ENCODE assay signal across 1 cellular context in genomic region chr19:11763117-11763516, GRCh38.
TF ChIP-seq lines count a peak whose summit lies in the region.

No MANE protein-coding gene starts in this region.

TF ChIP-seq in HepG2, 621 proteins besides CTCF, POLR2A, EP300 and RAD21:
- TF ChIP-seq ZNF644 (CRISPR knock-in tag; IDR thresholded peaks at IDR 0.05; ENCODE audit: low read depth) (no peak), ZNF12 (CRISPR knock-in tag; IDR thresholded peaks at IDR 0.05) (no peak), ZC3H13 (CRISPR knock-in tag; IDR thresholded peaks at IDR 0.05) (no peak), ZNF124 (CRISPR knock-in tag; IDR thresholded peaks at IDR 0.05) (no peak), SMYD3 (CRISPR knock-in tag; IDR thresholded peaks at IDR 0.05) (no peak), SP5 (CRISPR knock-in tag; IDR thresholded peaks at IDR 0.05; ENCODE audit: borderline replicate concordance, low read depth) (no peak), KLF15 (CRISPR knock-in tag; IDR thresholded peaks at IDR 0.05; ENCODE audit: borderline replicate concordance) (no peak), ZNF550 (CRISPR knock-in tag; IDR thresholded peaks at IDR 0.05; ENCODE audit: borderline replicate concordance) (no peak), ESRRA (CRISPR knock-in tag; IDR thresholded peaks at IDR 0.05; ENCODE audit: low read depth) (no peak), AGO1 (IDR thresholded peaks at IDR 0.05; ENCODE audit: low read depth, low read length, poor library complexity, severe bottlenecking) (no peak)
- TF ChIP-seq, protein P1, sequence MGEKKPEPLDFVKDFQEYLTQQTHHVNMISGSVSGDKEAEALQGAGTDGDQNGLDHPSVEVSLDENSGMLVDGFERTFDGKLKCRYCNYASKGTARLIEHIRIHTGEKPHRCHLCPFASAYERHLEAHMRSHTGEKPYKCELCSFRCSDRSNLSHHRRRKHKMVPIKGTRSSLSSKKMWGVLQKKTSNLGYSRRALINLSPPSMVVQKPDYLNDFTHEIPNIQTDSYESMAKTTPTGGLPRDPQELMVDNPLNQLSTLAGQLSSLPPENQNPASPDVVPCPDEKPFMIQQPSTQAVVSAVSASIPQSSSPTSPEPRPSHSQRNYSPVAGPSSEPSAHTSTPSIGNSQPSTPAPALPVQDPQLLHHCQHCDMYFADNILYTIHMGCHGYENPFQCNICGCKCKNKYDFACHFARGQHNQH (CRISPR knock-in tag; IDR thresholded peaks at IDR 0.05): no peak
